In genomic region chr11:9748361-9748970, GRCh38 we compare ENCODE assay signal across 8 cellular contexts.
A peak's percentile ranks its signal among the peaks of the same experiment; 100 is the strongest.
DNase-seq lines count a peak whose midpoint lies in the region; ATAC-seq, FAIRE-seq and TF ChIP-seq lines count a peak whose summit lies in the region.

No MANE protein-coding gene starts in this region.

- no peak overlapping the region for H3K9ac ChIP-seq in GM12878 (ENCODE audit: control insufficient read depth, insufficient read depth, low read length)

- POLR2A ChIA-PET in GM12878 (lab: Charles Lee), result interaction anchor here (0.6 to 2.0 kb wide), 7 partner anchors 22 to 169 kb away, joined by 3 to 11 read pairs (median 4); no protein-coding TSS in a partner anchor

- no peak; a peak in 1 of 4 replicates for TF ChIP-seq EP300 in GM12878 (IDR thresholded peaks at IDR 0.05; ENCODE audit: borderline replicate concordance in 1 of 2, control insufficient read depth in 1 of 2, low read depth in 2 of 2, low read length in 2 of 2)

- TF ChIP-seq CTCF in GM12878 (IDR thresholded peaks at IDR 0.05 in 2 of 3, conservative IDR thresholded peaks at IDR 0.05 in 1 of 3; ENCODE audit: control insufficient read depth in 2 of 3, extremely low read depth in 1 of 3, insufficient read depth in 1 of 3, low read depth in 3 of 3, low read length in 3 of 3), result peak; percentile 83 to 92 (median 91)

- peaks cover 6% of the 10 kb centered on the region for H3K79me2 ChIP-seq in GM12878 (ENCODE audit: control insufficient read depth, insufficient read depth, low read length)

- H3K9me3 ChIP-seq in GM12878 (replicated peaks; ENCODE audit: control insufficient read depth, insufficient read depth, low read length), result no peaks in the 10 kb centered on the region

- no peak overlapping the region for H3K27ac ChIP-seq in GM12878 (ENCODE audit: control insufficient read depth, insufficient read depth)

- H3K4me1 ChIP-seq in GM12878 (ENCODE audit: control insufficient read depth, insufficient read depth, low read length), result peaks cover 42% of the 10 kb centered on the region

- no TSS peak for BruUV-seq in GM12878 (replicated peaks; lab: Mats Ljungman, UMichigan)

- H3K36me3 ChIP-seq in GM12878 (ENCODE audit: control insufficient read depth in 2 of 2, insufficient read depth in 2 of 2, low read length in 1 of 2), result peaks cover 2 to 9% of the 10 kb centered on the region in 2 experiments; a peak in 3 of 4 replicates

- SMC1A ChIA-PET in GM12878 (lab: Charles Lee; ENCODE audit: uncharacterized antibody, unreplicated experiment), result interaction anchor here (0.6 to 7.8 kb wide), 35 partner anchors 8 to 583 kb away, joined by 3 to 84 read pairs (median 5); no protein-coding TSS in a partner anchor

- ATAC-seq in GM21529 (IDR thresholded peaks at IDR 0.05; ENCODE audit: unreplicated experiment) (peak; percentile 70), GM12878 (peak; percentile 90)

- DNase-seq in KBM-7 (peak; percentile 91), SW480 (ENCODE audit: low spot score) (peak; percentile 83), GM12878 (ENCODE audit: low read depth, low spot score) (peak; percentile 72), iris pigment epithelial cell (ENCODE audit: low read depth) (peak; percentile 82), NCI-H345 (lab: John Stamatoyannopoulos, UW) (no peak)
- DNase-seq in stimulated activated CD4-positive, alpha-beta T cell treated with anti-CD3 and anti-CD28 coated beads, Interleukin-4, amount 100 ng/mL, for 1 hour, result peak; percentile 45

- no peak overlapping the region for H2AFZ ChIP-seq in GM12878 (ENCODE audit: control insufficient read depth, low read depth, low read length)

- H3K4me3 ChIP-seq in GM12878, result no peak overlapping the region

- RAD21 ChIA-PET in GM12878 (lab: Charles Lee; ENCODE audit: unreplicated experiment), result interaction anchor here (0.6 to 5.1 kb wide), 32 partner anchors 11 to 242 kb away, joined by 3 to 53 read pairs (median 5); partner anchors contain the start of genes SWAP70 and WEE1

- WGBS in GM12878 (ENCODE audit: insufficient coverage, insufficient replicate concordance, low lambda C conversion rate, missing lambda C conversion rate), result 14% methylated on average over 7 of the region's 7 CpGs

- peak overlapping the region; percentile 34 for H3K4me2 ChIP-seq in GM12878 (ENCODE audit: control insufficient read depth, insufficient read depth)

- in situ Hi-C loops in KBM-7 (cut with MboI; ENCODE audit: low pct_unique_long_range_greater_than_20kb, low sequenced_read_pairs), result loop anchor here (10.0 kb wide), 1 partner anchor 134 kb away; no protein-coding TSS in a partner anchor
- in situ Hi-C loops in GM12878 (cut with MboI), result no loop called here

- no peaks in the 10 kb centered on the region for H3K27me3 ChIP-seq in GM12878 (replicated peaks in 1 of 2; ENCODE audit: control insufficient read depth in 2 of 2, insufficient read depth in 2 of 2, low read length in 1 of 2)

- CTCF ChIA-PET in GM12878 (lab: Yijun Ruan, JAX), result interaction anchor here (0.6 to 9.2 kb wide), 59 partner anchors 10 to 1408 kb away, joined by 3 to 126 read pairs (median 4); partner anchors contain the start of genes WEE1 and ZNF143

- H4K20me1 ChIP-seq in GM12878 (ENCODE audit: control insufficient read depth, insufficient read depth), result no peaks in the 10 kb centered on the region

- TF ChIP-seq POLR2A in GM12878 (IDR thresholded peaks at IDR 0.05; ENCODE audit: low read depth, low read length), result no peak

- peak; percentile 70 for FAIRE-seq in G401.6 (lab: Jason Lieb, UNC)
- peak; percentile 78 for FAIRE-seq in GM12878 (lab: Jason Lieb, UNC)

- peak; percentile 97 for TF ChIP-seq RAD21 in GM12878 (IDR thresholded peaks at IDR 0.05; ENCODE audit: insufficient read depth, low read depth, low read length)

- intact Hi-C loops in GM12878 (cut with micrococcal nuclease; ENCODE audit: unreplicated experiment), result loop anchor here (1.0 to 5.0 kb wide), 6 partner anchors 86 to 286 kb away; partner anchors contain the start of genes SWAP70 and ZNF143

TF ChIP-seq in GM12878, 131 proteins besides CTCF, POLR2A, EP300 and RAD21 (continues in another document):
- TF ChIP-seq PAX8 (IDR thresholded peaks at IDR 0.05), result no peak
- no peak for TF ChIP-seq SMAD1 (IDR thresholded peaks at IDR 0.05; ENCODE audit: low read depth, partially characterized antibody)
- TF ChIP-seq SIN3A (IDR thresholded peaks at IDR 0.05; ENCODE audit: low read depth, low read length), result no peak
- TF ChIP-seq MEF2B (IDR thresholded peaks at IDR 0.05; ENCODE audit: partially characterized antibody, poor library complexity, severe bottlenecking), result no peak
- no peak for TF ChIP-seq ZBTB4 (CRISPR knock-in tag; IDR thresholded peaks at IDR 0.05)
- 0 out of 2 replicates have a peak, but pooled peaks have one; percentile 21 for TF ChIP-seq HDGF (IDR thresholded peaks at IDR 0.05)
- peak; percentile 66 for TF ChIP-seq NBN (IDR thresholded peaks at IDR 0.05)
- no peak for TF ChIP-seq SPI1 (IDR thresholded peaks at IDR 0.05; ENCODE audit: borderline replicate concordance, insufficient read depth, low read depth, low read length)
- no peak for TF ChIP-seq YBX1 (IDR thresholded peaks at IDR 0.05)
- TF ChIP-seq, protein P1, sequence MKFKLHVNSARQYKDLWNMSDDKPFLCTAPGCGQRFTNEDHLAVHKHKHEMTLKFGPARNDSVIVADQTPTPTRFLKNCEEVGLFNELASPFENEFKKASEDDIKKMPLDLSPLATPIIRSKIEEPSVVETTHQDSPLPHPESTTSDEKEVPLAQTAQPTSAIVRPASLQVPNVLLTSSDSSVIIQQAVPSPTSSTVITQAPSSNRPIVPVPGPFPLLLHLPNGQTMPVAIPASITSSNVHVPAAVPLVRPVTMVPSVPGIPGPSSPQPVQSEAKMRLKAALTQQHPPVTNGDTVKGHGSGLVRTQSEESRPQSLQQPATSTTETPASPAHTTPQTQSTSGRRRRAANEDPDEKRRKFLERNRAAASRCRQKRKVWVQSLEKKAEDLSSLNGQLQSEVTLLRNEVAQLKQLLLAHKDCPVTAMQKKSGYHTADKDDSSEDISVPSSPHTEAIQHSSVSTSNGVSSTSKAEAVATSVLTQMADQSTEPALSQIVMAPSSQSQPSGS (IDR thresholded peaks at IDR 0.05; ENCODE audit: low read length), result no peak
- no peak for TF ChIP-seq TAF1 (IDR thresholded peaks at IDR 0.05; ENCODE audit: borderline replicate concordance, low read depth, low read length)
- no peak for TF ChIP-seq FOS (IDR thresholded peaks at IDR 0.05; ENCODE audit: borderline replicate concordance, extremely low read depth, insufficient read length)
- TF ChIP-seq HDAC6 (IDR thresholded peaks at IDR 0.05; ENCODE audit: unreplicated experiment), result no peak
- TF ChIP-seq POLR2AphosphoS2 (IDR thresholded peaks at IDR 0.05; ENCODE audit: low read depth, low read length), result no peak
- no peak for TF ChIP-seq STAT3 (IDR thresholded peaks at IDR 0.05; ENCODE audit: low read depth, low read length)
- no peak for TF ChIP-seq CHD2 (IDR thresholded peaks at IDR 0.05; ENCODE audit: borderline replicate concordance, low read depth, low read length)
- no peak for TF ChIP-seq CREM (IDR thresholded peaks at IDR 0.05; ENCODE audit: low read depth)
- no peak for TF ChIP-seq ATF3 (IDR thresholded peaks at IDR 0.05; ENCODE audit: borderline replicate concordance, extremely low read depth, low read depth, low read length)
- TF ChIP-seq, protein P2, sequence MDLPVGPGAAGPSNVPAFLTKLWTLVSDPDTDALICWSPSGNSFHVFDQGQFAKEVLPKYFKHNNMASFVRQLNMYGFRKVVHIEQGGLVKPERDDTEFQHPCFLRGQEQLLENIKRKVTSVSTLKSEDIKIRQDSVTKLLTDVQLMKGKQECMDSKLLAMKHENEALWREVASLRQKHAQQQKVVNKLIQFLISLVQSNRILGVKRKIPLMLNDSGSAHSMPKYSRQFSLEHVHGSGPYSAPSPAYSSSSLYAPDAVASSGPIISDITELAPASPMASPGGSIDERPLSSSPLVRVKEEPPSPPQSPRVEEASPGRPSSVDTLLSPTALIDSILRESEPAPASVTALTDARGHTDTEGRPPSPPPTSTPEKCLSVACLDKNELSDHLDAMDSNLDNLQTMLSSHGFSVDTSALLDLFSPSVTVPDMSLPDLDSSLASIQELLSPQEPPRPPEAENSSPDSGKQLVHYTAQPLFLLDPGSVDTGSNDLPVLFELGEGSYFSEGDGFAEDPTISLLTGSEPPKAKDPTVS (IDR thresholded peaks at IDR 0.05; ENCODE audit: low read depth, low read length), result no peak
- TF ChIP-seq SREBF1 (IDR thresholded peaks at IDR 0.05; ENCODE audit: low read length), result no peak
- no peak for TF ChIP-seq TARDBP (IDR thresholded peaks at IDR 0.05; ENCODE audit: borderline replicate concordance)
- TF ChIP-seq MEF2A (IDR thresholded peaks at IDR 0.05; ENCODE audit: insufficient read depth, low read depth, low read length), result no peak
- TF ChIP-seq MTA2 (IDR thresholded peaks at IDR 0.05; ENCODE audit: low read depth), result no peak
